19 cellular contexts compared by ENCODE assay signal in the genomic region with DNA sequence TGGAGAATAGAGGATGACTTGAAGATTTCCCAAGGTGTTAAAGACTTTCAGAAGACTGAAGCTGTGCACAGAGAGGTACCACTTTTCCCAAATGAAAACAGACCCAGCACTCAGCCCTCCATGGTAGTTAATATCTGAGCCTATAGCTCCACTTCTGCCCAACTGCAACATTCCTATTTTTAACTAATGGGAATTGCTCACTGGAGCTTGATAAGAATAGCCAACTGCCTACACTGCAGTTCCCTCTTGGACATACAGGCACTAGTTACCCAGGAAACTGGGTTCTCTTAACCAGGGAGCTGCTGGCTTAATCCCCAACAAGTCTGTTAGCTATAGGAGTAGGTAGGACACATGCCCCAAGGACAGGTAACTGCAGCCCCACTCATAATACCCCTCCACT.
DNase-seq lines count a peak whose midpoint lies in the region; ATAC-seq and TF ChIP-seq lines count a peak whose summit lies in the region.
"Had no signal": no experiment of that assay in that cellular context is flagged by ENCODE, and none has a peak within 500 bp of the region (broad histone marks: within the 10 kb centered on the region; RNA-seq: fewer than 3 reads in every experiment).

No MANE protein-coding gene starts in this region.

- H3K4me2 ChIP-seq in smooth muscle cell (peak overlapping the region; percentile 59), hepatocyte (no peak overlapping the region)

- H3K27me3 ChIP-seq in smooth muscle cell (ENCODE audit: low read depth) (no peaks in the 10 kb centered on the region), hepatocyte (no peaks in the 10 kb centered on the region)
- H3K27me3 ChIP-seq: adrenal gland, gastrocnemius medialis, left lung, transverse colon had no signal

- H3K4me1 ChIP-seq in smooth muscle cell (ENCODE audit: low read depth): peaks cover 16% of the 10 kb centered on the region
- peaks cover 19% of the 10 kb centered on the region for H3K4me1 ChIP-seq in hepatocyte (ENCODE audit: insufficient read depth)

- ATAC-seq in activated T-cell treated with anti-CD3 and anti-CD28 coated beads, Interleukin-2, amount 50 U/mL, for 72 hours (replicated peaks in 1 of 2): peak in 1 of 2 donors; percentile 3
- no peak; the same call in 1 of the 2 replicates for ATAC-seq in WTC11
- no peak for ATAC-seq in GM21619 (IDR thresholded peaks at IDR 0.05; ENCODE audit: unreplicated experiment)
- ATAC-seq: gastrocnemius medialis; stimulated activated memory B cell treated with anti-CD40 and anti-IgM and Interleukin-4, amounts not matched to agents 10 μg/mL and 1 μg/mL and 100 μg/mL, for 72 hours had no signal

- H4K20me1 ChIP-seq in smooth muscle cell (ENCODE audit: low read depth): no peaks in the 10 kb centered on the region
- H4K20me1 ChIP-seq in hepatocyte (ENCODE audit: insufficient read depth, poor library complexity, severe bottlenecking): no peaks in the 10 kb centered on the region

- no peak overlapping the region for H3K4me3 ChIP-seq in smooth muscle cell
- H3K4me3 ChIP-seq in hepatocyte: no peak overlapping the region
- H3K4me3 ChIP-seq in lower leg skin (ENCODE audit: low read depth, poor library complexity, severe bottlenecking): no peak overlapping the region
- H3K4me3 ChIP-seq: adrenal gland, gastrocnemius medialis, left lung, transverse colon had no signal

- DNase-seq in activated T-cell treated with anti-CD3 and anti-CD28 coated beads, Interleukin-2, amount 50 U/mL, for 72 hours: no peak
- no peak for DNase-seq in activated T-cell treated with anti-CD3 and anti-CD28 coated beads, Interleukin-2, amount 50 U/mL, for 48 hours
- DNase-seq in WTC11 (ENCODE audit: low spot score) (no peak), glomerular visceral epithelial cell (ENCODE audit: extremely low spot score) (peak; percentile 43), smooth muscle cell (lab: John Stamatoyannopoulos, UW; ENCODE audit: unreplicated experiment) (no peak), hepatocyte (ENCODE audit: low spot score) (no peak), lower leg skin (ENCODE audit: low spot score in 2 of 2) (no peak)
- DNase-seq: activated effector memory CD4-positive, alpha-beta T cell treated with Interleukin-2 at 50 U/mL for 16 hours; DMS153; gastrocnemius medialis; left lung; naive B cell; NCI-H187 treated with DMSO at 0.1 percent for 48 hours; transverse colon had no signal

- H2AFZ ChIP-seq in smooth muscle cell (ENCODE audit: low read depth) (no peak overlapping the region), hepatocyte (no peak overlapping the region)

- H3K9ac ChIP-seq in smooth muscle cell (ENCODE audit: low read depth): peak overlapping the region; percentile 72

- peaks cover 36% of the 10 kb centered on the region for H3K4me1 Mint-ChIP-seq in activated T-cell treated with anti-CD3 and anti-CD28 coated beads, Interleukin-2, amount 50 U/mL, for 72 hours (ENCODE audit: low read depth)
- H3K4me1 Mint-ChIP-seq in WTC11: peaks cover 23% of the 10 kb centered on the region

- H3K36me3 Mint-ChIP-seq in activated T-cell treated with anti-CD3 and anti-CD28 coated beads, Interleukin-2, amount 50 U/mL, for 72 hours (ENCODE audit: insufficient read depth in 2 of 2): peaks cover 3 to 18% of the 10 kb centered on the region in 2 donors
- H3K36me3 Mint-ChIP-seq in WTC11: peaks cover 22% of the 10 kb centered on the region

- CTCF ChIA-PET in WTC11 (lab: Charles Lee): interaction anchor here (0.6 to 1.9 kb wide), 26 partner anchors 9 to 212 kb away, joined by 3 to 17 read pairs (median 4); no protein-coding TSS in a partner anchor

- no peak for TF ChIP-seq POLR2A in lower leg skin (IDR thresholded peaks at IDR 0.05)

- TF ChIP-seq CTCF in WTC11 (IDR thresholded peaks at IDR 0.05) (no peak), smooth muscle cell (IDR thresholded peaks at IDR 0.05; ENCODE audit: borderline replicate concordance, insufficient read depth, poor library complexity, severe bottlenecking) (no peak), hepatocyte (IDR thresholded peaks at IDR 0.05; ENCODE audit: poor library complexity) (no peak), lower leg skin (IDR thresholded peaks at IDR 0.05) (no peak)

- H3K27ac ChIP-seq in smooth muscle cell (ENCODE audit: low read depth): peak overlapping the region; percentile 93
- no peak overlapping the region for H3K27ac ChIP-seq in hepatocyte
- H3K27ac ChIP-seq: gastrocnemius medialis, left lung, RWPE1, WERI-Rb-1 had no signal

- H3K9me3 ChIP-seq in smooth muscle cell (replicated peaks; ENCODE audit: low read depth) (no peaks in the 10 kb centered on the region), hepatocyte (ENCODE audit: low read depth) (no peaks in the 10 kb centered on the region)
- H3K9me3 ChIP-seq: adrenal gland, gastrocnemius medialis, left lung, transverse colon had no signal

- peaks cover 33% of the 10 kb centered on the region for H3K79me2 ChIP-seq in smooth muscle cell (ENCODE audit: low read depth)
- H3K79me2 ChIP-seq in hepatocyte: peaks cover 12% of the 10 kb centered on the region

- peak overlapping the region; percentile 94 for H3K27ac Mint-ChIP-seq in activated T-cell treated with anti-CD3 and anti-CD28 coated beads, Interleukin-2, amount 50 U/mL, for 72 hours
- no peak overlapping the region for H3K27ac Mint-ChIP-seq in WTC11
- H3K27ac Mint-ChIP-seq: stimulated activated memory B cell treated with anti-CD40 and anti-IgM and Interleukin-4, amounts not matched to agents 10 μg/mL and 1 μg/mL and 100 μg/mL, for 72 hours had no signal

- peaks cover 29% of the 10 kb centered on the region for H3F3A ChIP-seq in smooth muscle cell (ENCODE audit: low read depth)

- H3K9me3 Mint-ChIP-seq in activated T-cell treated with anti-CD3 and anti-CD28 coated beads, Interleukin-2, amount 50 U/mL, for 72 hours: no peaks in the 10 kb centered on the region
- no peaks in the 10 kb centered on the region for H3K9me3 Mint-ChIP-seq in WTC11
- H3K9me3 Mint-ChIP-seq: naive B cell; stimulated activated memory B cell treated with anti-CD40 and anti-IgM and Interleukin-4, amounts not matched to agents 10 μg/mL and 1 μg/mL and 100 μg/mL, for 72 hours had no signal

- H3K9me2 ChIP-seq in hepatocyte (replicated peaks; ENCODE audit: insufficient read depth): no peaks in the 10 kb centered on the region

- POLR2A ChIA-PET in WTC11 (lab: Charles Lee): interaction anchor here (0.7 to 1.3 kb wide), 3 partner anchors 11 to 77 kb away, joined by 3 read pairs; partner anchors contain the start of gene ACTN1

- H3K36me3 ChIP-seq in smooth muscle cell (ENCODE audit: low read depth) (no peaks in the 10 kb centered on the region), hepatocyte (replicated peaks; ENCODE audit: insufficient read depth, low read depth) (no peaks in the 10 kb centered on the region)

- intact Hi-C loops in lower leg skin (cut with DNase I; ENCODE audit: low total_unique reads): no loop called here

- no peak overlapping the region for H3K4me3 Mint-ChIP-seq in activated T-cell treated with anti-CD3 and anti-CD28 coated beads, Interleukin-2, amount 50 U/mL, for 72 hours
- no peak overlapping the region for H3K4me3 Mint-ChIP-seq in WTC11
- H3K4me3 Mint-ChIP-seq: naive B cell; stimulated activated memory B cell treated with anti-CD40 and anti-IgM and Interleukin-4, amounts not matched to agents 10 μg/mL and 1 μg/mL and 100 μg/mL, for 72 hours had no signal

- H3K27me3 Mint-ChIP-seq in activated T-cell treated with anti-CD3 and anti-CD28 coated beads, Interleukin-2, amount 50 U/mL, for 72 hours (ENCODE audit: low read depth): no peaks in the 10 kb centered on the region
- H3K27me3 Mint-ChIP-seq in WTC11 (ENCODE audit: low read depth): no peaks in the 10 kb centered on the region
- H3K27me3 Mint-ChIP-seq: naive B cell; stimulated activated memory B cell treated with anti-CD40 and anti-IgM and Interleukin-4, amounts not matched to agents 10 μg/mL and 1 μg/mL and 100 μg/mL, for 72 hours had no signal

TF ChIP-seq in WTC11, 78 proteins besides CTCF, POLR2A, EP300 and RAD21:
- TF ChIP-seq, protein P1, sequence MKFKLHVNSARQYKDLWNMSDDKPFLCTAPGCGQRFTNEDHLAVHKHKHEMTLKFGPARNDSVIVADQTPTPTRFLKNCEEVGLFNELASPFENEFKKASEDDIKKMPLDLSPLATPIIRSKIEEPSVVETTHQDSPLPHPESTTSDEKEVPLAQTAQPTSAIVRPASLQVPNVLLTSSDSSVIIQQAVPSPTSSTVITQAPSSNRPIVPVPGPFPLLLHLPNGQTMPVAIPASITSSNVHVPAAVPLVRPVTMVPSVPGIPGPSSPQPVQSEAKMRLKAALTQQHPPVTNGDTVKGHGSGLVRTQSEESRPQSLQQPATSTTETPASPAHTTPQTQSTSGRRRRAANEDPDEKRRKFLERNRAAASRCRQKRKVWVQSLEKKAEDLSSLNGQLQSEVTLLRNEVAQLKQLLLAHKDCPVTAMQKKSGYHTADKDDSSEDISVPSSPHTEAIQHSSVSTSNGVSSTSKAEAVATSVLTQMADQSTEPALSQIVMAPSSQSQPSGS (CRISPR knock-in tag; IDR thresholded peaks at IDR 0.05; ENCODE audit: borderline replicate concordance, low read depth): no peak
- TF ChIP-seq, protein P2, sequence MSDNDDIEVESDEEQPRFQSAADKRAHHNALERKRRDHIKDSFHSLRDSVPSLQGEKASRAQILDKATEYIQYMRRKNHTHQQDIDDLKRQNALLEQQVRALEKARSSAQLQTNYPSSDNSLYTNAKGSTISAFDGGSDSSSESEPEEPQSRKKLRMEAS (CRISPR knock-in tag; IDR thresholded peaks at IDR 0.05): 0 out of 2 replicates have a peak, but pooled peaks have one; percentile 7
